In genomic region chr1:26278835-26279597, GRCh38 we compare ENCODE assay signal across 1 cellular context.
TF ChIP-seq lines count a peak whose summit lies in the region.

No MANE protein-coding gene starts in this region.

TF ChIP-seq in K562, 482 proteins besides CTCF, POLR2A, EP300 and RAD21 (continued from another document and continues in another):
- TF ChIP-seq ATF1 (CRISPR knock-in tag; IDR thresholded peaks at IDR 0.05): no peak
- no peak for TF ChIP-seq ATF1 (tag; IDR thresholded peaks at IDR 0.05)
- no peak for TF ChIP-seq CCAR2 (IDR thresholded peaks at IDR 0.05; ENCODE audit: low read depth, low read length)
- TF ChIP-seq ZNF280B (CRISPR knock-in tag; IDR thresholded peaks at IDR 0.05): no peak
- TF ChIP-seq ZNF263 (CRISPR knock-in tag; IDR thresholded peaks at IDR 0.05; ENCODE audit: borderline replicate concordance): no peak
- no peak for TF ChIP-seq STAT5A (IDR thresholded peaks at IDR 0.05; ENCODE audit: borderline replicate concordance, low read length)
- no peak for TF ChIP-seq ETS1 (conservative IDR thresholded peaks at IDR 0.05; ENCODE audit: control insufficient read depth, low read depth, low read length)
- TF ChIP-seq KAT7 (CRISPR knock-in tag; IDR thresholded peaks at IDR 0.05; ENCODE audit: borderline replicate concordance): no peak
- no peak; a peak in 1 of 4 replicates for TF ChIP-seq UBTF (IDR thresholded peaks at IDR 0.05; ENCODE audit: borderline replicate concordance in 1 of 2, low read depth in 2 of 2, low read length in 2 of 2)
- TF ChIP-seq ZNF354B (CRISPR knock-in tag; IDR thresholded peaks at IDR 0.05): no peak
- no peak for TF ChIP-seq EZH2 (IDR thresholded peaks at IDR 0.05; ENCODE audit: borderline replicate concordance, low read depth, low read length)
- no peak for TF ChIP-seq HDAC1 (IDR thresholded peaks at IDR 0.05)
- TF ChIP-seq NR2F6 (CRISPR knock-in tag; IDR thresholded peaks at IDR 0.05): no peak
- TF ChIP-seq USF2 (CRISPR knock-in tag; IDR thresholded peaks at IDR 0.05): no peak
- no peak for TF ChIP-seq SMARCC2 (IDR thresholded peaks at IDR 0.05; ENCODE audit: low read depth)
- no peak for TF ChIP-seq ADNP (tag; IDR thresholded peaks at IDR 0.05)
- TF ChIP-seq HDAC3 (IDR thresholded peaks at IDR 0.05; ENCODE audit: borderline replicate concordance, partially characterized antibody): no peak
- no peak for TF ChIP-seq HLTF (IDR thresholded peaks at IDR 0.05)
- 0 out of 2 replicates have a peak, but pooled peaks have one; percentile 1 for TF ChIP-seq NFE2 (IDR thresholded peaks at IDR 0.05; ENCODE audit: low read depth)
- no peak for TF ChIP-seq E2F3 (CRISPR knock-in tag; IDR thresholded peaks at IDR 0.05)
- TF ChIP-seq TGIF2 (CRISPR knock-in tag; IDR thresholded peaks at IDR 0.05): no peak
- TF ChIP-seq ERF (CRISPR knock-in tag; IDR thresholded peaks at IDR 0.05): no peak
- no peak for TF ChIP-seq ARID3B (CRISPR knock-in tag; IDR thresholded peaks at IDR 0.05; ENCODE audit: borderline replicate concordance)
- no peak for TF ChIP-seq SMAD2 (IDR thresholded peaks at IDR 0.05; ENCODE audit: low read depth, low read length)
- no peak for TF ChIP-seq CSDE1 (IDR thresholded peaks at IDR 0.05)
- peak; percentile 28 for TF ChIP-seq SIRT6 (IDR thresholded peaks at IDR 0.05; ENCODE audit: low read depth, low read length)
- no peak for TF ChIP-seq ZNF778 (CRISPR knock-in tag; IDR thresholded peaks at IDR 0.05)
- 0 out of 2 replicates have a peak, but pooled peaks have one; percentile 10 for TF ChIP-seq DMBX1 (CRISPR knock-in tag; IDR thresholded peaks at IDR 0.05; ENCODE audit: borderline replicate concordance)
- TF ChIP-seq NFE2L1 (tag; IDR thresholded peaks at IDR 0.05; ENCODE audit: borderline replicate concordance, low read depth): no peak
- no peak for TF ChIP-seq SIX5 (IDR thresholded peaks at IDR 0.05; ENCODE audit: borderline replicate concordance in 1 of 2, insufficient read depth in 1 of 2, low read depth in 1 of 2, low read length in 2 of 2)
- TF ChIP-seq CEBPB (tag; IDR thresholded peaks at IDR 0.05): no peak
- TF ChIP-seq ZNF121 (CRISPR knock-in tag; conservative IDR thresholded peaks at IDR 0.05): no peak
- no peak for TF ChIP-seq SETDB1 (IDR thresholded peaks at IDR 0.05; ENCODE audit: low read length)
- peak; percentile 75; the same call in 1 of the 2 replicates for TF ChIP-seq NKRF (IDR thresholded peaks at IDR 0.05; ENCODE audit: borderline replicate concordance)
- no peak for TF ChIP-seq POLR2B (IDR thresholded peaks at IDR 0.05; ENCODE audit: low read depth, partially characterized antibody)
- TF ChIP-seq TAF7 (tag; IDR thresholded peaks at IDR 0.05): no peak
- TF ChIP-seq KDM1A (IDR thresholded peaks at IDR 0.05): no peak
- TF ChIP-seq ZBTB34 (CRISPR knock-in tag; IDR thresholded peaks at IDR 0.05): no peak
- TF ChIP-seq HINFP (tag; conservative IDR thresholded peaks at IDR 0.05; ENCODE audit: low read depth): no peak
- peak; percentile 65; the same call in 1 of the 2 replicates for TF ChIP-seq E2F5 (CRISPR knock-in tag; IDR thresholded peaks at IDR 0.05)
- TF ChIP-seq ZBTB49 (CRISPR knock-in tag; IDR thresholded peaks at IDR 0.05; ENCODE audit: borderline replicate concordance): 0 out of 2 replicates have a peak, but pooled peaks have one; percentile 24
- TF ChIP-seq CREB3 (tag; conservative IDR thresholded peaks at IDR 0.05; ENCODE audit: low read depth): no peak
- 0 out of 2 replicates have a peak, but pooled peaks have one; percentile 41 for TF ChIP-seq EGR1 (conservative IDR thresholded peaks at IDR 0.05)
- no peak for TF ChIP-seq HEY1 (CRISPR knock-in tag; IDR thresholded peaks at IDR 0.05; ENCODE audit: borderline replicate concordance)
- no peak for TF ChIP-seq TRIM28 (IDR thresholded peaks at IDR 0.05)
- TF ChIP-seq IRF9 (tag; IDR thresholded peaks at IDR 0.05): no peak
- no peak for TF ChIP-seq TCF7 (IDR thresholded peaks at IDR 0.05; ENCODE audit: borderline replicate concordance)
- TF ChIP-seq ZEB2 (IDR thresholded peaks at IDR 0.05): peak; percentile 76; the same call in 1 of the 2 replicates
- TF ChIP-seq ARNT (IDR thresholded peaks at IDR 0.05): peak; percentile 39 to 40; a peak in 1 of 4 replicates
